In genomic region chr21:32558131-32558530, GRCh38 we compare ENCODE assay signal across 1 cellular context.
TF ChIP-seq lines count a peak whose summit lies in the region.

No MANE protein-coding gene starts in this region.

TF ChIP-seq in H1, 55 proteins besides CTCF, POLR2A, EP300 and RAD21:
- TF ChIP-seq SIN3A (conservative IDR thresholded peaks at IDR 0.05 in 1 of 2, IDR thresholded peaks at IDR 0.05 in 1 of 2; ENCODE audit: low read depth in 1 of 2, low read length in 2 of 2) (no peak), BACH1 (IDR thresholded peaks at IDR 0.05; ENCODE audit: low read length) (no peak), CHD1 (IDR thresholded peaks at IDR 0.05; ENCODE audit: low read depth, low read length) (no peak), KDM4A (IDR thresholded peaks at IDR 0.05; ENCODE audit: low read depth, low read length, severe bottlenecking) (no peak), KDM1A (IDR thresholded peaks at IDR 0.05; ENCODE audit: borderline replicate concordance, low read length) (no peak), RNF2 (IDR thresholded peaks at IDR 0.05; ENCODE audit: borderline replicate concordance, low read depth, low read length, missing control alignments, poor library complexity, severe bottlenecking) (no peak), SRF (IDR thresholded peaks at IDR 0.05; ENCODE audit: low read depth, low read length) (no peak), GTF2F1 (IDR thresholded peaks at IDR 0.05; ENCODE audit: borderline replicate concordance, low read depth, low read length) (no peak)
